In genomic region chr1:26035203-26035958, GRCh38 we compare ENCODE assay signal across 8 cellular contexts. TPM values are rescaled to one million over a fixed set of nuclear protein-coding genes. Genes with fewer than 3 reads are reported as not detected.
DNase-seq lines count a peak whose midpoint lies in the region; TF ChIP-seq lines count a peak whose summit lies in the region.

No MANE protein-coding gene starts in this region.

- DNase-seq in CD4-positive, alpha-beta memory T cell, result peak; percentile 89 to 95 (median 92)
- peak; percentile 97 for DNase-seq in GM20000 (ENCODE audit: low spot score)
- peak; percentile 77 for DNase-seq in HT1080 (ENCODE audit: low read depth)
- DNase-seq in NOMO-1 treated with DMSO at 0.1 percent for 48 hours (lab: John Stamatoyannopoulos, UW; ENCODE audit: unreplicated experiment), result peak; percentile 89
- DNase-seq in activated CD8-positive, alpha-beta memory T cell treated with anti-CD3 and anti-CD28 coated beads, Interleukin-2, amount 50 U/mL, for 1 hour (ENCODE audit: extremely low read depth), result peak; percentile 86
- DNase-seq in mesenteric fat pad (ENCODE audit: low spot score), result peak; percentile 94
- DNase-seq in stimulated activated CD8-positive, alpha-beta memory T cell treated with anti-CD3 and anti-CD28 coated beads, Interleukin-12 subunit alpha, Interleukin-12 subunit beta, amount 100 ng/mL, for 4 hours (ENCODE audit: low read depth), result peak; percentile 81

- H3K9me3 Mint-ChIP-seq in CD4-positive, alpha-beta memory T cell, result no peaks in the 10 kb centered on the region

- CTCF ChIA-PET in CD4-positive, alpha-beta memory T cell (lab: Charles Lee; ENCODE audit: partially characterized antibody), result interaction anchor here (0.7 to 3.2 kb wide), 10 partner anchors 8 to 378 kb away, joined by 3 to 18 read pairs (median 4); no protein-coding TSS in a partner anchor

- POLR2A ChIA-PET in CD4-positive, alpha-beta memory T cell (lab: Charles Lee; ENCODE audit: partially characterized antibody), result interaction anchor here (1.2 to 1.8 kb wide), 2 partner anchors 10 to 15 kb away, joined by 4 to 8 read pairs; partner anchors contain the start of gene SLC30A2

- peak overlapping the region; percentile 68 for H3K9ac ChIP-seq in endocrine pancreas (ENCODE audit: control insufficient read depth, insufficient read depth, low read length)

- no peaks in the 10 kb centered on the region for H3K36me3 ChIP-seq in CD4-positive, alpha-beta memory T cell (ENCODE audit: insufficient read depth, low read length)
- no peaks in the 10 kb centered on the region for H3K36me3 ChIP-seq in endocrine pancreas (ENCODE audit: control insufficient read depth, insufficient read depth, low read length)

- peak overlapping the region; percentile 77 for H3K27ac ChIP-seq in CD4-positive, alpha-beta memory T cell (ENCODE audit: low read depth, low read length)

- H3K9me3 ChIP-seq in CD4-positive, alpha-beta memory T cell (ENCODE audit: control insufficient read depth in 1 of 2, low read length in 2 of 2), result no peaks in the 10 kb centered on the region
- no peaks in the 10 kb centered on the region for H3K9me3 ChIP-seq in endocrine pancreas (ENCODE audit: control insufficient read depth, low read length)

- H3K4me1 Mint-ChIP-seq in CD4-positive, alpha-beta memory T cell, result peaks cover 2 to 21% (median 11%) of the 10 kb centered on the region in 4 donors

- peaks cover 15% of the 10 kb centered on the region for H3K4me1 ChIP-seq in CD4-positive, alpha-beta memory T cell (ENCODE audit: insufficient read depth, low read length)
- H3K4me1 ChIP-seq in endocrine pancreas (ENCODE audit: control insufficient read depth, insufficient read depth, low read length), result no peaks in the 10 kb centered on the region

- H3K27me3 Mint-ChIP-seq in CD4-positive, alpha-beta memory T cell, result peaks cover 2 to 3% of the 10 kb centered on the region in 2 donors

- peak overlapping the region; percentile 89 to 97 (median 95) for H3K27ac Mint-ChIP-seq in CD4-positive, alpha-beta memory T cell

- peak overlapping the region; percentile 94 to 99 (median 95) for H3K4me3 Mint-ChIP-seq in CD4-positive, alpha-beta memory T cell

- H3K36me3 Mint-ChIP-seq in CD4-positive, alpha-beta memory T cell, result peaks cover 0 to 7% of the 10 kb centered on the region in 2 donors

- peak overlapping the region; percentile 48 to 84 for H3K4me3 ChIP-seq in CD4-positive, alpha-beta memory T cell (ENCODE audit: low read length in 2 of 2)
- no peak overlapping the region for H3K4me3 ChIP-seq in endocrine pancreas (ENCODE audit: control insufficient read depth, insufficient read depth, low read length)

- no peaks in the 10 kb centered on the region for H3K27me3 ChIP-seq in CD4-positive, alpha-beta memory T cell (ENCODE audit: insufficient read depth, low read length)
- H3K27me3 ChIP-seq in endocrine pancreas (ENCODE audit: control insufficient read depth, insufficient read depth, low read length), result no peaks in the 10 kb centered on the region

- TF ChIP-seq CTCF in GM20000 (IDR thresholded peaks at IDR 0.05; ENCODE audit: extremely low read depth, missing control alignments), result no peak

- intact Hi-C loops in CD4-positive, alpha-beta memory T cell (cut with micrococcal nuclease), result loop anchor here (1.0 to 5.0 kb wide), 5 partner anchors 37 to 197 kb away; partner anchors contain the start of genes CEP85 and PAFAH2

RNA-seq across cellular contexts. Expression of gene SLC30A2, which starts 10.5 kb away (rescaled TPM):
- not detected for total RNA-seq in CD4-positive, alpha-beta memory T cell
- polyA plus RNA-seq in CD4-positive, alpha-beta memory T cell, result not detected
- not detected in 2 replicates for total RNA-seq in HT1080 (2014; rRNA removed; shearing (Covaris generic))
- polyA plus RNA-seq in HT1080 (2015; cell fraction: cytosol; rRNA removed), result not detected in 2 replicates
- polyA plus RNA-seq in HT1080 (2015; cell fraction: nucleus; rRNA removed), result not detected in 2 replicates
- not detected for total RNA-seq in mesenteric fat pad

RNA-seq across cellular contexts. Expression of gene EXTL1, which starts 13.8 kb away (rescaled TPM):
- total RNA-seq in CD4-positive, alpha-beta memory T cell, result under 1 TPM; 0.12 to 0.19 TPM
- not detected for polyA plus RNA-seq in CD4-positive, alpha-beta memory T cell
- total RNA-seq in HT1080 (2014; rRNA removed; shearing (Covaris generic)), result not detected in 2 replicates
- polyA plus RNA-seq in HT1080 (2015; cell fraction: cytosol; rRNA removed), result not detected in 2 replicates
- 0.12 TPM in 1 of 2 replicates, not detected in the other for polyA plus RNA-seq in HT1080 (2015; cell fraction: nucleus; rRNA removed)
- total RNA-seq in mesenteric fat pad, result not detected

RNA-seq across cellular contexts. Expression of gene TRIM63, which starts 32.0 kb away (rescaled TPM):
- not detected for total RNA-seq in CD4-positive, alpha-beta memory T cell
- not detected for polyA plus RNA-seq in CD4-positive, alpha-beta memory T cell
- not detected in 2 replicates for total RNA-seq in HT1080 (2014; rRNA removed; shearing (Covaris generic))
- polyA plus RNA-seq in HT1080 (2015; cell fraction: cytosol; rRNA removed), result not detected in 2 replicates
- not detected in 2 replicates for polyA plus RNA-seq in HT1080 (2015; cell fraction: nucleus; rRNA removed)
- 0.26 TPM for total RNA-seq in mesenteric fat pad

RNA-seq across cellular contexts. Expression of gene PAFAH2, which starts 37.5 kb away (rescaled TPM):
- 10 to 100 TPM; 18.3 to 20.0 TPM for total RNA-seq in CD4-positive, alpha-beta memory T cell
- 10 to 100 TPM; 10.1 to 12.3 TPM for polyA plus RNA-seq in CD4-positive, alpha-beta memory T cell
- total RNA-seq in HT1080 (2014; rRNA removed; shearing (Covaris generic)), result 5.4 and 7.1 TPM in 2 replicates
- 10.7 and 11.0 TPM in 2 replicates for polyA plus RNA-seq in HT1080 (2015; cell fraction: cytosol; rRNA removed)
- polyA plus RNA-seq in HT1080 (2015; cell fraction: nucleus; rRNA removed), result 13.0 and 14.5 TPM in 2 replicates
- total RNA-seq in mesenteric fat pad, result 6.8 TPM
